11 cellular contexts compared by ENCODE assay signal in genomic region chr4:140251566-140251965, GRCh38.
DNase-seq lines count a peak whose midpoint lies in the region; ATAC-seq, FAIRE-seq and TF ChIP-seq lines count a peak whose summit lies in the region.
"Had no signal": no experiment of that assay in that cellular context is flagged by ENCODE, and none has a peak within 500 bp of the region (broad histone marks: within the 10 kb centered on the region; RNA-seq: fewer than 3 reads in every experiment).

No MANE protein-coding gene starts in this region.

- DNase-seq in A549 (ENCODE audit: low read depth in 1 of 2, low spot score in 1 of 2) (no peak), H9 (no peak), caudate nucleus (lab: John Stamatoyannopoulos, UW) (no peak), natural killer cell (no peak), COLO668 (lab: John Stamatoyannopoulos, UW; ENCODE audit: unreplicated experiment) (no peak), GM10248 (ENCODE audit: extremely low spot score) (no peak), NOMO-1 (lab: John Stamatoyannopoulos, UW; ENCODE audit: unreplicated experiment in 2 of 2) (no peak)
- DNase-seq: activated CD4-positive, alpha-beta T cell treated with anti-CD3 and anti-CD28 coated beads, Interleukin-2, amount 50 U/mL, for 48 hours; midbrain; NCI-H1048 had no signal

- H3K4me1 ChIP-seq in A549 (peaks cover 58% of the 10 kb centered on the region), H9 (ENCODE audit: insufficient read depth, low read length) (peaks cover 6% of the 10 kb centered on the region; the same call in 1 of the 2 replicates)

- no peaks in the 10 kb centered on the region for H3K9me3 ChIP-seq in A549
- no peaks in the 10 kb centered on the region for H3K9me3 ChIP-seq in H9 (ENCODE audit: control insufficient read depth, low read depth, low read length)

- H3K9me3 Mint-ChIP-seq in H9, result no peaks in the 10 kb centered on the region
- no peaks in the 10 kb centered on the region for H3K9me3 Mint-ChIP-seq in natural killer cell

- TF ChIP-seq POLR2A in A549 (IDR thresholded peaks at IDR 0.05; ENCODE audit: low read length), result no peak

- no peak overlapping the region for H2AFZ ChIP-seq in H9 (ENCODE audit: low read length)

- H3K27me3 ChIP-seq in H9 (ENCODE audit: insufficient read depth, low read length), result no peaks in the 10 kb centered on the region; the same call in 1 of the 2 replicates

- H2AK5ac ChIP-seq in H9 (ENCODE audit: insufficient read length, low read length), result no peak overlapping the region

- no peak overlapping the region for H3K18ac ChIP-seq in H9 (ENCODE audit: insufficient read length, low read depth, low read length)

- peaks cover 37% of the 10 kb centered on the region for H3K27me3 Mint-ChIP-seq in H9 (ENCODE audit: low read depth)
- H3K27me3 Mint-ChIP-seq in natural killer cell (ENCODE audit: low read depth in 2 of 2), result peaks cover 29 to 42% of the 10 kb centered on the region in 2 donors

- no peak overlapping the region for H2BK20ac ChIP-seq in H9 (ENCODE audit: low read depth, low read length, poor library complexity, severe bottlenecking)

- H3K4me1 Mint-ChIP-seq in H9 (peaks cover 33 to 43% of the 10 kb centered on the region in 2 experiments), natural killer cell (peaks cover 0 to 5% of the 10 kb centered on the region in 2 donors)

- H2BK12ac ChIP-seq in H9 (ENCODE audit: insufficient read length, low read depth, low read length), result no peak overlapping the region

- 81% methylated on average over 4 of the region's 5 CpGs for WGBS in A549 (ENCODE audit: missing lambda C conversion rate)
- WGBS in H9 (ENCODE audit: extremely low coverage, insufficient read length, low lambda C conversion rate), result no CpG with 5 or more reads among the region's 5 CpGs

- FAIRE-seq in A549 (lab: Jason Lieb, UNC), result no peak

- intact Hi-C loops in natural killer cell (cut with micrococcal nuclease), result loop anchor here (5.0 to 10.0 kb wide), 2 partner anchors 199 to 647 kb away; no protein-coding TSS in a partner anchor

- peak overlapping the region; percentile 94 to 98 for H3K27ac ChIP-seq in A549
- H3K27ac ChIP-seq in H9 (ENCODE audit: insufficient read length, low read depth, low read length), result no peak overlapping the region
- peak overlapping the region; percentile 86 for H3K27ac ChIP-seq in caudate nucleus (ENCODE audit: low read depth, low read length)

- H3K23ac ChIP-seq in H9 (ENCODE audit: insufficient read length, low read depth, low read length), result no peak overlapping the region

- no peak overlapping the region for H4K5ac ChIP-seq in H9 (ENCODE audit: insufficient read length, low read depth, low read length)

- no peak overlapping the region for H3K4ac ChIP-seq in H9 (ENCODE audit: low read depth, low read length)

- ATAC-seq in A549 (no peak), natural killer cell (no peak), HG03469 (IDR thresholded peaks at IDR 0.05; ENCODE audit: unreplicated experiment) (no peak)

- H4K8ac ChIP-seq in H9 (replicated peaks; ENCODE audit: insufficient read length, low read depth, low read length), result no peak overlapping the region

- H3K27ac Mint-ChIP-seq in H9 (peak overlapping the region in 2 of 3 experiments; percentile 49 to 59; a peak in 2 of 7 replicates), natural killer cell (no peak overlapping the region)

- H3K9ac ChIP-seq in H9 (ENCODE audit: extremely low read depth, insufficient read length, low read length), result no peak overlapping the region

- no peak overlapping the region for H3T11ph ChIP-seq in H9 (ENCODE audit: low read length)

- POLR2A ChIA-PET in A549 (lab: Yijun Ruan, JAX), result interaction anchor here (1.0 to 4.0 kb wide), 3 partner anchors 98 to 239 kb away, joined by 3 to 40 read pairs (median 8); partner anchors contain the start of gene MAML3
- POLR2A ChIA-PET in GM10248 (lab: Yijun Ruan, JAX), result no interaction called here

- no peak overlapping the region for H2BK15ac ChIP-seq in H9 (ENCODE audit: low read depth, low read length)

- no peaks in the 10 kb centered on the region for H3K79me2 ChIP-seq in H9 (ENCODE audit: insufficient read depth, low read length)

- H3K4me3 ChIP-seq in A549, result no peak overlapping the region

- H3K4me3 Mint-ChIP-seq in H9, result no peak overlapping the region
- peak overlapping the region; percentile 73 for H3K4me3 Mint-ChIP-seq in natural killer cell

- no peak overlapping the region for H2BK120ac ChIP-seq in H9 (ENCODE audit: low read depth, low read length, poor library complexity, severe bottlenecking)

- peaks cover 6% of the 10 kb centered on the region for H3K23me2 ChIP-seq in H9 (ENCODE audit: insufficient read length, low read depth, low read length, poor library complexity, severe bottlenecking)

- no peak for TF ChIP-seq RAD21 in A549 (conservative IDR thresholded peaks at IDR 0.05 in 1 of 2, IDR thresholded peaks at IDR 0.05 in 1 of 2)

- TF ChIP-seq CTCF in A549 (IDR thresholded peaks at IDR 0.05) (no peak), H9 (conservative IDR thresholded peaks at IDR 0.05) (no peak), natural killer cell (IDR thresholded peaks at IDR 0.05) (no peak), GM10248 (IDR thresholded peaks at IDR 0.05; ENCODE audit: control extremely low read depth, extremely low read depth, low read depth, missing control alignments) (no peak)

- TF ChIP-seq EP300 in A549 (IDR thresholded peaks at IDR 0.05), result no peak

- H2BK5ac ChIP-seq in H9 (ENCODE audit: insufficient read length, low read length), result no peak overlapping the region

- H3K36me3 Mint-ChIP-seq in H9 (ENCODE audit: insufficient read depth in 1 of 3, low read depth in 3 of 3), result no peaks in the 10 kb centered on the region
- H3K36me3 Mint-ChIP-seq in natural killer cell, result no peaks in the 10 kb centered on the region

- peak overlapping the region; percentile 75; the same call in 2 of the 3 replicates for H3K4me2 ChIP-seq in A549
- no peak overlapping the region for H3K4me2 ChIP-seq in H9 (ENCODE audit: insufficient read depth, insufficient read length, low read length)

- H4K20me1 ChIP-seq in H9 (ENCODE audit: control insufficient read depth, insufficient read depth, insufficient read length), result no peaks in the 10 kb centered on the region

- no peak overlapping the region for H3K56ac ChIP-seq in H9 (ENCODE audit: insufficient read length, low read depth, low read length)

- no peaks in the 10 kb centered on the region for H3K79me1 ChIP-seq in H9 (ENCODE audit: insufficient read depth, low read depth, low read length, poor library complexity, severe bottlenecking)

- H3K14ac ChIP-seq in H9 (ENCODE audit: insufficient read depth, low read length), result no peak overlapping the region

- no peak overlapping the region for H4K91ac ChIP-seq in H9 (ENCODE audit: insufficient read length, low read depth, low read length)

- CTCF ChIA-PET in A549 (lab: Yijun Ruan, JAX) (interaction anchor here (0.8 to 3.8 kb wide), 15 partner anchors 9 to 596 kb away, joined by 3 to 40 read pairs (median 5); no protein-coding TSS in a partner anchor), GM10248 (lab: Yijun Ruan, JAX) (interaction anchor here (1.1 to 4.7 kb wide), 7 partner anchors 8 to 648 kb away, joined by 4 to 45 read pairs (median 15); no protein-coding TSS in a partner anchor)

TF ChIP-seq in A549, 52 proteins besides CTCF, POLR2A, EP300 and RAD21:
- TF ChIP-seq CBX8 (IDR thresholded peaks at IDR 0.05) (no peak), USF2 (IDR thresholded peaks at IDR 0.05) (no peak), ZFP36 (IDR thresholded peaks at IDR 0.05; ENCODE audit: borderline replicate concordance, partially characterized antibody) (no peak)

Comparison
In these comparisons a context has a peak if more than half of its experiments do, and no peak if none do; other contexts are left out.
1. H3K27ac Mint-ChIP-seq: peak in H9 (2 of 3); none in natural killer cell (0 of 2).